In the genomic region with DNA sequence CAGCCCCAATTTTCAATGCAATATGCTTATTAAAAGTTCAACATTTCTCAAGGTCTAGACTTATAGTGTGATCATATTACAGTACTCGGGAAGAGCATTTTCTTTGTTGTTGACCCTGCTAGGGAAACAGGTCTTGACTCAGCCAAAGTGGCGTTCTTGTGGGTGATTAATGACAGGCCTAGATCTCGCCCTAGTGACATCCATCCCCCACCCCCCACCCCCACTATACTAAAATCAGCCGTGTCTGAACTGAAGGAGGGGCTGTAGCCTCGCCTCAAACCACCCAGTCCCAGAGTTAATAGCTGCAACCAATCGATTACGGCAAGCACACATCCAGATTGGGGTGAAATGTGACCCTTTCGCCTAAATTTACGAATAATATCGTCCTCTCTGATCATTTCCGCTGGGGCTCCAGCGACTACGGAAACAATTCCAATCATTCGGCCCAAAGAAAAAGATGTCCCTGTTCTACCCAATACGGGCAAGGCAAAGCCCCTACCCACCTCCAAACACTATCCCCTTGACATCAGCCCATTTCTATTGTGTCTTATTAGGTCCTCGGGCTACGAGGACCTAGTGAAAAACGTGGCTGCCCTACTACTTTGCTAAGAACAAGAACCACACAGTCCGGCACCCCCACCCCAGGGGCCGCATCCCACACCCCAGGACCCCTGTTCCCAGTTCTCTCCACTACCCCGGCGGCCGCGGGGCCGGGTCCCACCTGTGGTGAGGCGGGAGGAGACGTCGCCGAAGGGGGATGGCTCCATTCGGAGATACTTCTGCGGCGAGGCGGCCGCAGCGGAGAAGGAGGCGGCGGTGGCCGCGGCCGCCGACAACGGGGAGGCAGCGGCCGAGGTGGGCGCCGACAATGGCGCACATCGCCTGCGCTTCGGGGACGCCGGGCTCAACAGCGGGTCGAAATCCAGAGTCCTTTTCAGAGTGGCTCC, we compare ENCODE assay signal across 8 cellular contexts. TPM values are rescaled to one million over a fixed set of nuclear protein-coding genes. Genes with fewer than 3 reads are reported as not detected.
A peak's percentile ranks its signal among the peaks of the same experiment; 100 is the strongest.
DNase-seq lines count a peak whose midpoint lies in the region; ATAC-seq and TF ChIP-seq lines count a peak whose summit lies in the region.

No MANE protein-coding gene starts in this region.

- H2AFZ ChIP-seq in HCT116 (ENCODE audit: low read depth, low read length, poor library complexity, severe bottlenecking) = no peak overlapping the region

- H3K36me3 Mint-ChIP-seq in activated CD4-positive, alpha-beta T cell treated with anti-CD3 and anti-CD28 coated beads for 36 hours (ENCODE audit: low read depth) = peaks cover 20% of the 10 kb centered on the region
- peaks cover 35% of the 10 kb centered on the region for H3K36me3 Mint-ChIP-seq in effector memory CD8-positive, alpha-beta T cell (ENCODE audit: insufficient read depth)

- POLR2A ChIA-PET in HCT116 (lab: Charles Lee) = interaction anchor here (0.6 kb wide), 1 partner anchor 40 kb away, joined by 3 read pairs; no protein-coding TSS in a partner anchor
- POLR2A ChIA-PET in activated CD4-positive, alpha-beta T cell treated with anti-CD3 and anti-CD28 coated beads for 36 hours (lab: Charles Lee) = interaction anchor here (0.6 to 1.7 kb wide), 6 partner anchors 38 to 418 kb away, joined by 3 to 11 read pairs (median 4); no protein-coding TSS in a partner anchor

- TF ChIP-seq POLR2A in HCT116 (IDR thresholded peaks at IDR 0.05; ENCODE audit: borderline replicate concordance, extremely low read depth, insufficient read depth, insufficient read length) = no peak
- no peak for TF ChIP-seq POLR2A in stomach (IDR thresholded peaks at IDR 0.05)

- RAD21 ChIA-PET in HCT116 (lab: Charles Lee; ENCODE audit: low non-redundant PET in 1 of 2, low total read pairs in 2 of 2, uncharacterized antibody in 2 of 2, unreplicated experiment in 2 of 2) = no interaction called here

- no peak for TF ChIP-seq CTCF in DOHH2 (IDR thresholded peaks at IDR 0.05; ENCODE audit: low read depth, low read length, poor library complexity, severe bottlenecking)
- no peak for TF ChIP-seq CTCF in HCT116 (IDR thresholded peaks at IDR 0.05 in 2 of 3, conservative IDR thresholded peaks at IDR 0.05 in 1 of 3; ENCODE audit: borderline replicate concordance in 1 of 3, insufficient read depth in 1 of 3, low read depth in 2 of 3, low read length in 2 of 3)
- TF ChIP-seq CTCF in stomach (IDR thresholded peaks at IDR 0.05) = no peak

- H3K36me3 ChIP-seq in DOHH2 (ENCODE audit: control insufficient read depth, low read length) (peaks cover 57% of the 10 kb centered on the region), HCT116 (ENCODE audit: control insufficient read depth in 1 of 2, insufficient read depth in 2 of 2, low read length in 2 of 2) (peaks cover 5% of the 10 kb centered on the region in 2 experiments; a peak in 1 of 4 replicates), mesodermal cell (ENCODE audit: control insufficient read depth, insufficient read depth, low read length) (peaks cover 14% of the 10 kb centered on the region), stomach (no peaks in the 10 kb centered on the region)

- H4K20me1 ChIP-seq in DOHH2 (ENCODE audit: control insufficient read depth, insufficient read depth, low read depth, low read length) (peaks cover 37% of the 10 kb centered on the region), HCT116 (ENCODE audit: insufficient read depth) (peaks cover 35% of the 10 kb centered on the region; the same call in 1 of the 2 replicates)

- no peak for TF ChIP-seq EP300 in stomach (IDR thresholded peaks at IDR 0.05)

- H3K79me2 ChIP-seq in DOHH2 (ENCODE audit: control insufficient read depth, low read length) = peaks cover 63% of the 10 kb centered on the region
- peaks cover 57% of the 10 kb centered on the region for H3K79me2 ChIP-seq in HCT116 (ENCODE audit: insufficient read depth, low read length)

- DNase-seq in HCT116 (ENCODE audit: low read depth, low spot score) (no peak), NCI-H2107 treated with DMSO at 0.1 percent for 48 hours (lab: John Stamatoyannopoulos, UW; ENCODE audit: unreplicated experiment) (peak; percentile 50), stomach (no peak), 8988T (no peak)
- DNase-seq in activated CD4-positive, alpha-beta T cell treated with anti-CD3 and anti-CD28 coated beads for 36 hours = peak; percentile 63
- peak; percentile 12 to 28 (median 15) for DNase-seq in effector memory CD8-positive, alpha-beta T cell

- H3K4me3 ChIP-seq in DOHH2 (ENCODE audit: low read length) = peak overlapping the region; percentile 81
- H3K4me3 ChIP-seq in HCT116 (replicated peaks in 1 of 2; ENCODE audit: low read depth in 1 of 2, low read length in 2 of 2) = peak overlapping the region; percentile 78 to 91
- peak overlapping the region; percentile 97 for H3K4me3 ChIP-seq in mesodermal cell (ENCODE audit: extremely low read depth, insufficient read depth, low read length, poor library complexity, severe bottlenecking)
- peak overlapping the region; percentile 81 to 92 (median 87) for H3K4me3 ChIP-seq in stomach

- peak; percentile 41 for TF ChIP-seq RAD21 in HCT116 (IDR thresholded peaks at IDR 0.05; ENCODE audit: low read depth)

- H3K4me2 ChIP-seq in DOHH2 (ENCODE audit: low read length) (peak overlapping the region; percentile 71), HCT116 (ENCODE audit: low read length) (peak overlapping the region; percentile 85)

- H3K9ac ChIP-seq in HCT116 (ENCODE audit: low read length) = peak overlapping the region; percentile 95

- H3K4me3 Mint-ChIP-seq in activated CD4-positive, alpha-beta T cell treated with anti-CD3 and anti-CD28 coated beads for 36 hours = peak overlapping the region; percentile 87
- H3K4me3 Mint-ChIP-seq in effector memory CD8-positive, alpha-beta T cell = peak overlapping the region; percentile 86 to 93

- H3K27me3 Mint-ChIP-seq in activated CD4-positive, alpha-beta T cell treated with anti-CD3 and anti-CD28 coated beads for 36 hours = no peaks in the 10 kb centered on the region
- H3K27me3 Mint-ChIP-seq in effector memory CD8-positive, alpha-beta T cell = no peaks in the 10 kb centered on the region

- H3K4me1 Mint-ChIP-seq in activated CD4-positive, alpha-beta T cell treated with anti-CD3 and anti-CD28 coated beads for 36 hours = peaks cover 50% of the 10 kb centered on the region
- H3K4me1 Mint-ChIP-seq in effector memory CD8-positive, alpha-beta T cell (ENCODE audit: low read depth in 2 of 2) = peaks cover 32 to 56% of the 10 kb centered on the region in 2 donors

- H3K9me2 ChIP-seq in DOHH2 (replicated peaks; ENCODE audit: control insufficient read depth, low read length) = no peaks in the 10 kb centered on the region
- no peaks in the 10 kb centered on the region for H3K9me2 ChIP-seq in HCT116 (ENCODE audit: insufficient read depth)

- peaks cover 56% of the 10 kb centered on the region for H3K4me1 ChIP-seq in DOHH2 (ENCODE audit: control insufficient read depth, low read length)
- peaks cover 8 to 33% of the 10 kb centered on the region in 2 experiments for H3K4me1 ChIP-seq in HCT116 (ENCODE audit: control insufficient read depth in 1 of 2, insufficient read depth in 2 of 2, low read length in 2 of 2)
- peaks cover 4% of the 10 kb centered on the region for H3K4me1 ChIP-seq in mesodermal cell (ENCODE audit: control insufficient read depth, insufficient read depth, low read length, poor library complexity, severe bottlenecking)
- H3K4me1 ChIP-seq in stomach = peaks cover 25 to 52% (median 35%) of the 10 kb centered on the region in 4 donors

- H3K9me3 ChIP-seq in DOHH2 (ENCODE audit: control insufficient read depth, insufficient read depth, low read length) (no peaks in the 10 kb centered on the region), HCT116 (ENCODE audit: control insufficient read depth in 1 of 2, insufficient read depth in 1 of 2, low read depth in 1 of 2, low read length in 2 of 2) (no peaks in the 10 kb centered on the region), mesodermal cell (ENCODE audit: control insufficient read depth, low read length) (no peaks in the 10 kb centered on the region), stomach (no peaks in the 10 kb centered on the region)

- intact Hi-C loops in HCT116 (cut with micrococcal nuclease) = loop anchor here (5.0 kb wide), 1 partner anchor 294 kb away; a partner anchor contains a TSS
- intact Hi-C loops in activated CD4-positive, alpha-beta T cell treated with anti-CD3 and anti-CD28 coated beads for 36 hours (cut with DNase I, micrococcal nuclease) = loop anchor here in 1 of 2 experiments (2.0 to 10.0 kb wide), 4 partner anchors 108 to 546 kb away; a partner anchor contains a TSS
- intact Hi-C loops in stomach (cut with DNase I; ENCODE audit: low total_unique reads) = no loop called here

- peak overlapping the region; percentile 92 for H3K27ac Mint-ChIP-seq in activated CD4-positive, alpha-beta T cell treated with anti-CD3 and anti-CD28 coated beads for 36 hours
- H3K27ac Mint-ChIP-seq in effector memory CD8-positive, alpha-beta T cell = peak overlapping the region; percentile 93 to 94

- H3K27ac ChIP-seq in DOHH2 (ENCODE audit: low read depth, low read length) (peak overlapping the region; percentile 86), HCT116 (ENCODE audit: low read depth, low read length) (peak overlapping the region; percentile 95), mesodermal cell (ENCODE audit: low read depth, low read length, severe bottlenecking) (peak overlapping the region; percentile 97), stomach (peak overlapping the region; percentile 95 to 99 (median 97))

- BruUV-seq in HCT116 (replicated peaks; lab: Mats Ljungman, UMichigan) = no TSS peak

- CTCF ChIA-PET in HCT116 (lab: Charles Lee) = no interaction called here
- CTCF ChIA-PET in activated CD4-positive, alpha-beta T cell treated with anti-CD3 and anti-CD28 coated beads for 36 hours (lab: Charles Lee) = interaction anchor here (1.3 kb wide), 1 partner anchor 32 kb away, joined by 6 read pairs; no protein-coding TSS in a partner anchor

- H3K27me3 ChIP-seq in DOHH2 (ENCODE audit: control insufficient read depth, low read length) (no peaks in the 10 kb centered on the region), HCT116 (ENCODE audit: insufficient read depth, low read length) (no peaks in the 10 kb centered on the region), stomach (no peaks in the 10 kb centered on the region)

- WGBS in mesodermal cell (ENCODE audit: insufficient coverage in 2 of 2), 2 experiments = 0 to 1% methylated on average over 33 to 41 of the region's 54 CpGs
- 0 to 1% (median 0%) methylated on average over 44 to 54 of the region's 54 CpGs for WGBS in stomach, 5 donors

- H3F3A ChIP-seq in DOHH2 (ENCODE audit: control insufficient read depth, insufficient read depth) = peaks cover 11% of the 10 kb centered on the region

- no peaks in the 10 kb centered on the region for H3K9me3 Mint-ChIP-seq in activated CD4-positive, alpha-beta T cell treated with anti-CD3 and anti-CD28 coated beads for 36 hours (ENCODE audit: low read depth)
- no peaks in the 10 kb centered on the region for H3K9me3 Mint-ChIP-seq in effector memory CD8-positive, alpha-beta T cell

- ATAC-seq in HCT116 = peak; percentile 16
- ATAC-seq in activated CD4-positive, alpha-beta T cell treated with anti-CD3 and anti-CD28 coated beads for 36 hours = peak; percentile 17
- ATAC-seq in effector memory CD8-positive, alpha-beta T cell (replicated peaks) = peak; percentile 9

RNA-seq across cellular contexts. Expression of a gene that starts 1.0 kb away (rescaled TPM):
- total RNA-seq in HCT116 (2021; ENCODE audit: unreplicated experiment) (54.8 TPM), stomach (10 to 100 TPM in 2 of 5 donors, 1 to 10 TPM in 2, under 1 TPM in 1; 0.58 to 49.0 (median 5.8) TPM)
- polyA plus RNA-seq in HCT116 (2012) = 41.1 and 46.9 TPM in 2 replicates
- total RNA-seq in activated CD4-positive, alpha-beta T cell treated with anti-CD3 and anti-CD28 coated beads for 36 hours = 10 to 100 TPM; 41.4 to 46.3 TPM
- polyA plus RNA-seq in mesodermal cell (2013, experiment 1 of 2) = 57.1 TPM
- 53.3 TPM for polyA plus RNA-seq in mesodermal cell (2013, experiment 2 of 2)
- 10 to 100 TPM; 13.0 to 20.3 (median 18.0) TPM for polyA plus RNA-seq in stomach

Comparison
In these comparisons a context has a peak if more than half of its experiments do, and no peak if none do; other contexts are left out.
1. DNase-seq: peak in NCI-H2107 treated with DMSO at 0.1 percent for 48 hours (single experiment), activated CD4-positive, alpha-beta T cell treated with anti-CD3 and anti-CD28 coated beads for 36 hours (single experiment) and effector memory CD8-positive, alpha-beta T cell (3 of 3); none in HCT116 (single experiment), stomach (single experiment) and 8988T (single experiment).
2. Peak in every context shown above with its lines, with median percentiles within 50 percentile points of each other: H3K27ac ChIP-seq, H3K4me3 ChIP-seq and ATAC-seq.